Comparison of ENCODE assay signal across 8 cellular contexts in the genomic region with DNA sequence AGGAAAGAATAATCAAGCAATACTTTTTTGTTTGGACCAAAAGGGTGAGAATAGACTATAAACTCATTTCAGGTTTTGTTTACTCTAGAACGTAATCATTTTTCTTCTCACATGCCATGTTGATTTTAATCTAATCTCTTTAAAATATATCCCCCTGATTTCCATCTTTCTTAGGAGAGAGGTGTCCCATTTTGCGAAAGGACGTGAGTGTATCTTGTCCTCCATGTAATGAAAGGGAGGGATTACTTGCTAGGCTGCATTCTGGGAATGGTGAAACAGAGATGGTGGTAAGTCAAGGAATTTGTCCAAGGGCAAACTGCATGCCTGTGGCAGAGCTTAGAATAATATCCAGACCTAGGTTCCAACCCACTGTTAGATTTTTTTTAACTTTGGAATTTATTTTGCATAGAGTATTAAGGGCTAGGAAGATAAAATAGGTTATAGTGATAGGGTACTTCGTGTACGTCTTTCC. TPM values are rescaled to one million over a fixed set of nuclear protein-coding genes. Genes with fewer than 3 reads are reported as not detected.
A peak's percentile ranks its signal among the peaks of the same experiment; 100 is the strongest.
DNase-seq lines count a peak whose midpoint lies in the region; ATAC-seq and TF ChIP-seq lines count a peak whose summit lies in the region.

No MANE protein-coding gene starts in this region.

- H3K4me3 ChIP-seq in OCI-LY1 (ENCODE audit: low read depth, low read length, poor library complexity, severe bottlenecking): peak overlapping the region; percentile 96
- peak overlapping the region; percentile 14 for H3K4me3 ChIP-seq in ectodermal cell (ENCODE audit: insufficient read depth, low read depth, low read length)

- peaks cover 5% of the 10 kb centered on the region for H3K27me3 ChIP-seq in CD4-positive, alpha-beta T cell (ENCODE audit: control insufficient read depth, insufficient read depth, low read length)
- H3K27me3 ChIP-seq in OCI-LY1 (ENCODE audit: insufficient read depth, low read length) (no peaks in the 10 kb centered on the region), ectodermal cell (ENCODE audit: control insufficient read depth, insufficient read depth, low read length, poor library complexity, severe bottlenecking) (no peaks in the 10 kb centered on the region)

- no peaks in the 10 kb centered on the region for H3K9me2 ChIP-seq in OCI-LY1 (ENCODE audit: low read depth, low read length)

- H3K9me3 Mint-ChIP-seq in CD4-positive, alpha-beta T cell: no peaks in the 10 kb centered on the region

- peaks cover 48% of the 10 kb centered on the region for H3K4me1 Mint-ChIP-seq in CD4-positive, alpha-beta T cell (ENCODE audit: low read depth)

- H3K9me3 ChIP-seq in CD4-positive, alpha-beta T cell (ENCODE audit: control insufficient read depth, low read length): no peaks in the 10 kb centered on the region
- H3K9me3 ChIP-seq in OCI-LY1 (ENCODE audit: low read length) (no peaks in the 10 kb centered on the region), ectodermal cell (ENCODE audit: control insufficient read depth, low read length) (no peaks in the 10 kb centered on the region)

- TF ChIP-seq CTCF in CD4-positive, alpha-beta T cell (IDR thresholded peaks at IDR 0.05): no peak
- TF ChIP-seq CTCF in OCI-LY1 (IDR thresholded peaks at IDR 0.05; ENCODE audit: low read length): no peak

- H4K20me1 ChIP-seq in OCI-LY1 (ENCODE audit: insufficient read depth, low read length): no peaks in the 10 kb centered on the region

- H3K9ac ChIP-seq in OCI-LY1 (ENCODE audit: low read length): no peak overlapping the region

- no peak for DNase-seq in CD4-positive, alpha-beta T cell
- peak; percentile 77 for DNase-seq in non-pigmented ciliary epithelial cell (ENCODE audit: low read depth)
- no peak for DNase-seq in sciatic nerve (ENCODE audit: low spot score)
- no peak for DNase-seq in NOMO-1 treated with DMSO at 0.1 percent for 48 hours (lab: John Stamatoyannopoulos, UW; ENCODE audit: unreplicated experiment)

- POLR2A ChIA-PET in CD4-positive, alpha-beta T cell (lab: Charles Lee): no interaction called here

- H3K4me1 ChIP-seq in OCI-LY1 (ENCODE audit: insufficient read depth, low read length, severe bottlenecking): peaks cover 31% of the 10 kb centered on the region
- H3K4me1 ChIP-seq in ectodermal cell (ENCODE audit: control insufficient read depth, insufficient read depth, low read length): peaks cover 10% of the 10 kb centered on the region

- peaks cover 4% of the 10 kb centered on the region for H3K27me3 Mint-ChIP-seq in CD4-positive, alpha-beta T cell

- H3K79me2 ChIP-seq in OCI-LY1 (ENCODE audit: insufficient read depth, low read length): peaks cover 23% of the 10 kb centered on the region

- H3K4me3 Mint-ChIP-seq in CD4-positive, alpha-beta T cell: peak overlapping the region; percentile 95

- no peaks in the 10 kb centered on the region for H3F3A ChIP-seq in OCI-LY1 (ENCODE audit: insufficient read depth, low read length)

- CTCF ChIA-PET in CD4-positive, alpha-beta T cell (lab: Charles Lee): no interaction called here

- H3K4me2 ChIP-seq in OCI-LY1 (ENCODE audit: low read length): peak overlapping the region; percentile 78; the same call in 1 of the 2 replicates

- H3K36me3 Mint-ChIP-seq in CD4-positive, alpha-beta T cell (ENCODE audit: low read depth): peaks cover 10% of the 10 kb centered on the region

- intact Hi-C loops in CD4-positive, alpha-beta T cell (cut with DNase I, micrococcal nuclease): loop anchor here (10.0 kb wide), 6 partner anchors 268 to 1668 kb away; a partner anchor contains a TSS
- intact Hi-C loops in sciatic nerve (cut with DNase I): no loop called here

- H3K27ac ChIP-seq in CD4-positive, alpha-beta T cell (ENCODE audit: low read depth, low read length): no peak overlapping the region
- H3K27ac ChIP-seq in OCI-LY1 (ENCODE audit: low read depth, low read length, poor library complexity, severe bottlenecking) (no peak overlapping the region), ectodermal cell (ENCODE audit: insufficient read depth, low read depth, low read length, poor library complexity, severe bottlenecking) (no peak overlapping the region)

- H3K27ac Mint-ChIP-seq in CD4-positive, alpha-beta T cell: peak overlapping the region; percentile 89

- H3K36me3 ChIP-seq in OCI-LY1 (ENCODE audit: insufficient read depth, low read length): peaks cover 6% of the 10 kb centered on the region
- peaks cover 3% of the 10 kb centered on the region for H3K36me3 ChIP-seq in ectodermal cell (ENCODE audit: control insufficient read depth, insufficient read depth, low read length)

- no peak overlapping the region for H2AFZ ChIP-seq in OCI-LY1 (ENCODE audit: low read length)

- 74 to 87% methylated on average over 3 to 5 of the region's 5 CpGs for WGBS in ectodermal cell, 2 experiments

- no peak for ATAC-seq in CD4-positive, alpha-beta T cell (ENCODE audit: poor library complexity)
- no peak for ATAC-seq in sciatic nerve
- ATAC-seq in GM18907 (IDR thresholded peaks at IDR 0.05; ENCODE audit: unreplicated experiment): no peak
- ATAC-seq in GM21381 (IDR thresholded peaks at IDR 0.05; ENCODE audit: unreplicated experiment): no peak

RNA-seq across cellular contexts. Expression of a gene that starts 1.8 kb away (rescaled TPM):
- total RNA-seq in CD4-positive, alpha-beta T cell: 10 to 100 TPM; 75.5 to 83.8 TPM
- polyA plus RNA-seq in ectodermal cell (2013, experiment 1 of 4): 173 TPM
- polyA plus RNA-seq in ectodermal cell (2013, experiment 2 of 4): 208 TPM
- polyA plus RNA-seq in ectodermal cell (2013, experiment 3 of 4): 166 TPM
- polyA plus RNA-seq in ectodermal cell (2013, experiment 4 of 4): 189 TPM
- total RNA-seq in sciatic nerve: 254 TPM
